ENCODE assay signal across 8 cellular contexts in the genomic region with DNA sequence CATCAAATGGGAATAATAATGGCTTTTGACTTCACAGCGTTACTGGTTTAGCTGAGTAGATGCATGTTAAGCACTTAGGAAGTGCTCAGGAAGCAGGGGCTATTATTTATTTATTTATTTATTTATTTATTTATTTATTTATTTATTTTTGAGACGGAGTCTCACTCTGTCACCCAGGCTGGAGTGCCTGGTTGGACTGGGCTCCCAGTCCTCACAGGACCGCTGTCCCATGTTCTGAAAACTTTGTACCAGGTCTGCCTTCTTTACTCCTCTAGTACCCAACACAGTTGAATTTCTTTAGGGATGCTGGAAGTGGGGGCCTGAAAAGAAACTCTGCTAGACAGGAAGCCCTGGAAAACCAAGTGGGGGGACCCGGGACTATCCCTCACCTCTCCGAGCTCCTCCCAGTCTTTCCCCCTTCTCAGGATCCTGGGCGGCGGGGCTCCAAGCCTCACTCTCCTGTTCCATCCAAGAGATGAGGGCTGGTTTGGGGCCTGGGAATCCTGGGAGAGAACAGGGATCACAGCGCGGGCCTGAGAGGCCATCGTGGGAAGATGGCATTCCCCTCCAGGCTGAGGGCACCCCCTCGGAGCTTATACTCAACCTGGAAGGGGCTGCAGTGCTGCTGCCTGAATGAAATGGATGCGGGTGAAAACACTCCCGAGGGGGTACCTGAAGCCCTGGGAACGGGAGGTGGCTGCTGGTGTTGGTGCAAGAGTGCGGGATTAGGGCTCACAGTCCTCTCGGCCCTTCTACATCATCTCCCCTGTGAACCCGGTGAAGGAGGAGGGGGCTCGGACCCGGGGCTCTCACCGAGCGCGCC. TPM values are rescaled to one million over a fixed set of nuclear protein-coding genes. Genes with fewer than 3 reads are reported as not detected.
DNase-seq lines count a peak whose midpoint lies in the region; ATAC-seq, FAIRE-seq and TF ChIP-seq lines count a peak whose summit lies in the region.

No MANE protein-coding gene starts in this region.

- peaks cover 40% of the 10 kb centered on the region for H3K4me1 ChIP-seq in PC-9 (replicated peaks; ENCODE audit: insufficient read depth)
- peaks cover 0 to 9% (median 2%) of the 10 kb centered on the region in 4 experiments; a peak in 5 of 7 replicates for H3K4me1 ChIP-seq in H1 (replicated peaks in 1 of 4; ENCODE audit: control insufficient read depth in 3 of 4, insufficient read depth in 4 of 4, low read length in 3 of 4)

- H3K79me2 ChIP-seq in PC-9 (ENCODE audit: low read depth) (0 out of 2 replicates have a peak, but pooled peaks cover 4% of the 10 kb centered on the region), H1 (ENCODE audit: control insufficient read depth in 1 of 2, insufficient read depth in 2 of 2, low read length in 2 of 2) (no peaks in the 10 kb centered on the region)

- peak overlapping the region; percentile 89 for H3K4me3 Mint-ChIP-seq in mesothelial cell of epicardium

- no peaks in the 10 kb centered on the region for H3K9me3 Mint-ChIP-seq in mesothelial cell of epicardium

- H3K14ac ChIP-seq in H1 (ENCODE audit: insufficient read length), result no peak overlapping the region

- TF ChIP-seq POLR2A in H1 (IDR thresholded peaks at IDR 0.05; ENCODE audit: control extremely low read depth in 1 of 2, low read depth in 2 of 2, low read length in 2 of 2) (no peak), GM12892 (IDR thresholded peaks at IDR 0.05; ENCODE audit: low read depth, low read length) (no peak; the same call in 1 of the 2 replicates)

- H2AFZ ChIP-seq in PC-9, result peak overlapping the region; percentile 81
- H2AFZ ChIP-seq in H1 (ENCODE audit: low read length), result peak overlapping the region; percentile 43; the same call in 1 of the 2 replicates

- H3K27ac Mint-ChIP-seq in mesothelial cell of epicardium, result peak overlapping the region; percentile 95

- H3K27me3 Mint-ChIP-seq in mesothelial cell of epicardium (ENCODE audit: low read depth), result no peaks in the 10 kb centered on the region

- H3K27me3 ChIP-seq in PC-9 (ENCODE audit: insufficient read depth, low read depth), result no peaks in the 10 kb centered on the region
- H3K27me3 ChIP-seq in H1 (replicated peaks in 1 of 4; ENCODE audit: control insufficient read depth in 3 of 4, extremely low read depth in 1 of 4, insufficient read depth in 3 of 4, low read length in 3 of 4), result no peaks in the 10 kb centered on the region; a peak in 1 of 7 replicates

- peaks cover 26% of the 10 kb centered on the region for H3K4me1 Mint-ChIP-seq in mesothelial cell of epicardium

- no peaks in the 10 kb centered on the region for H3K9me2 ChIP-seq in PC-9 (ENCODE audit: insufficient read depth)

- H2AK5ac ChIP-seq in H1 (ENCODE audit: low read depth, low read length), result no peak overlapping the region

- POLR2A ChIA-PET in PC-9 (lab: Charles Lee; ENCODE audit: unreplicated experiment) (interaction anchor here (0.6 to 1.3 kb wide), 2 partner anchors 11 to 13 kb away, joined by 3 to 4 read pairs; a partner anchor contains a TSS), H1 (lab: Charles Lee; ENCODE audit: partially characterized antibody) (interaction anchor here (0.5 to 3.4 kb wide), 25 partner anchors 9 to 224 kb away, joined by 3 to 45 read pairs (median 6); a partner anchor contains a TSS)

- TF ChIP-seq CTCF in PC-9 (conservative IDR thresholded peaks at IDR 0.05) (no peak), H1 (IDR thresholded peaks at IDR 0.05; ENCODE audit: control extremely low read depth in 1 of 3, insufficient read depth in 1 of 3, low read depth in 1 of 3, low read length in 3 of 3) (no peak), mesothelial cell of epicardium (IDR thresholded peaks at IDR 0.05; ENCODE audit: unreplicated experiment) (no peak)

- peak overlapping the region; percentile 61 for H3K27ac ChIP-seq in PC-9
- peak overlapping the region; percentile 64; the same call in 1 of the 2 replicates for H3K27ac ChIP-seq in H1 (ENCODE audit: low read depth, low read length)

- H3K56ac ChIP-seq in H1 (replicated peaks; ENCODE audit: insufficient read length, low read depth, low read length), result peak overlapping the region; percentile 77

- ATAC-seq in GM18909 (IDR thresholded peaks at IDR 0.05; ENCODE audit: poor library complexity, unreplicated experiment), result no peak

- intact Hi-C loops in PC-9 (cut with micrococcal nuclease; ENCODE audit: unreplicated experiment), result loop anchor here (1.0 kb wide), 1 partner anchor 14 kb away; a partner anchor contains a TSS

- 18% methylated on average over 19 of the region's 22 CpGs; no CpG with 5 or more reads in 1 of the 2 experiments for WGBS in H1 (ENCODE audit: extremely low coverage in 1 of 2, insufficient coverage in 1 of 2, insufficient read length in 1 of 2, insufficient replicate concordance in 2 of 2, low coverage in 1 of 2, low lambda C conversion rate in 2 of 2, missing lambda C conversion rate in 1 of 2), 2 experiments

- H2BK120ac ChIP-seq in H1 (replicated peaks; ENCODE audit: low read depth, low read length), result no peak overlapping the region

- no peaks in the 10 kb centered on the region for H3K79me1 ChIP-seq in H1 (ENCODE audit: low read depth, low read length)

- H2BK15ac ChIP-seq in H1 (ENCODE audit: low read length), result peak overlapping the region; percentile 46; the same call in 1 of the 2 replicates

- peak overlapping the region; percentile 52 to 70 (median 64); a peak in 5 of 7 replicates for H3K9ac ChIP-seq in H1 (replicated peaks in 1 of 4; ENCODE audit: extremely low read depth in 1 of 4, low read depth in 3 of 4, low read length in 3 of 4)

- peak overlapping the region; percentile 60 for H4K5ac ChIP-seq in H1 (ENCODE audit: insufficient read length, low read depth, low read length)

- TF ChIP-seq RAD21 in H1 (IDR thresholded peaks at IDR 0.05 in 1 of 2, conservative IDR thresholded peaks at IDR 0.05 in 1 of 2; ENCODE audit: low read depth in 2 of 2, low read length in 2 of 2), result no peak

- DNase-seq in NCI-H345 (lab: John Stamatoyannopoulos, UW), result peak; percentile 46
- no peak for DNase-seq in NCI-H345 treated with DMSO at 0.1 percent for 48 hours (lab: John Stamatoyannopoulos, UW; ENCODE audit: unreplicated experiment)
- no peak for DNase-seq in PC-9
- DNase-seq in H1 (ENCODE audit: low read depth in 1 of 2, low spot score in 2 of 2), result peak in 1 of 2 experiments; percentile 69
- DNase-seq in mesothelial cell of epicardium (ENCODE audit: low spot score in 2 of 2, unreplicated experiment in 2 of 2), result peak in 1 of 2 experiments; percentile 55
- DNase-seq in GM12892 (ENCODE audit: insufficient read length), result no peak
- no peak for DNase-seq in activated effector memory CD4-positive, alpha-beta T cell treated with Interleukin-2 at 50 U/mL for 16 hours

- no peak for TF ChIP-seq EP300 in H1 (IDR thresholded peaks at IDR 0.05; ENCODE audit: borderline replicate concordance in 1 of 2, low read depth in 2 of 2, low read length in 2 of 2)

- peaks cover 14% of the 10 kb centered on the region; the same call in 1 of the 2 replicates for H3K23me2 ChIP-seq in H1 (ENCODE audit: low read depth, low read length)

- TSS peak; percentile 23 for BruUV-seq in PC-9 (replicated peaks; lab: Mats Ljungman, UMichigan)

- peak overlapping the region; percentile 98 for H3K4me2 ChIP-seq in PC-9
- H3K4me2 ChIP-seq in H1 (ENCODE audit: insufficient read depth in 1 of 2, low read depth in 2 of 2, low read length in 2 of 2), result peak overlapping the region; percentile 74 to 99

- no peaks in the 10 kb centered on the region for H3K36me3 Mint-ChIP-seq in mesothelial cell of epicardium

- H3F3A ChIP-seq in PC-9 (ENCODE audit: insufficient read depth, low read depth), result peaks cover 49% of the 10 kb centered on the region

- peak overlapping the region; percentile 89 for H3K4me3 ChIP-seq in PC-9
- peak overlapping the region; percentile 78 to 89 (median 82) for H3K4me3 ChIP-seq in H1 (ENCODE audit: extremely low read depth in 1 of 4, insufficient read depth in 2 of 4, low read depth in 3 of 4, low read length in 4 of 4)

- H3K9me3 ChIP-seq in PC-9 (ENCODE audit: insufficient read depth, low read depth) (no peaks in the 10 kb centered on the region), H1 (ENCODE audit: insufficient read depth in 2 of 2, low read depth in 1 of 2, low read length in 1 of 2) (no peaks in the 10 kb centered on the region)

- CTCF ChIA-PET in PC-9 (lab: Charles Lee), result no interaction called here
- CTCF ChIA-PET in H1 (lab: Charles Lee; ENCODE audit: partially characterized antibody), result interaction anchor here (1.0 to 1.6 kb wide), 3 partner anchors 42 to 44 kb away, joined by 3 to 4 read pairs (median 4); no protein-coding TSS in a partner anchor

- no peak overlapping the region for H2BK12ac ChIP-seq in H1 (ENCODE audit: low read depth, low read length)

- H3K18ac ChIP-seq in H1 (ENCODE audit: extremely low read depth, low read length), result peak overlapping the region; percentile 25; the same call in 1 of the 2 replicates

- H3K4ac ChIP-seq in H1 (replicated peaks; ENCODE audit: insufficient read length, low read depth, low read length), result peak overlapping the region; percentile 96

- peak overlapping the region; percentile 90 for H4K8ac ChIP-seq in H1 (ENCODE audit: extremely low read depth, insufficient read depth, low read length)

- no peak overlapping the region for H2BK20ac ChIP-seq in H1 (ENCODE audit: low read length)

- no peak overlapping the region for H3K23ac ChIP-seq in H1 (ENCODE audit: insufficient read length)

- peak overlapping the region; percentile 65 for H4K91ac ChIP-seq in H1 (replicated peaks; ENCODE audit: insufficient read length, low read length)

- peak overlapping the region; percentile 83; the same call in 1 of the 2 replicates for H2BK5ac ChIP-seq in H1 (ENCODE audit: low read depth, low read length)

- FAIRE-seq in H1 (lab: Jason Lieb, UNC) (no peak), GM12892 (lab: Jason Lieb, UNC) (no peak)

- no peaks in the 10 kb centered on the region for H4K20me1 ChIP-seq in PC-9 (ENCODE audit: insufficient read depth)
- H4K20me1 ChIP-seq in H1 (replicated peaks in 1 of 2; ENCODE audit: control insufficient read depth in 1 of 2, insufficient read depth in 2 of 2, low read length in 2 of 2), result peaks cover 0 to 2% of the 10 kb centered on the region in 2 experiments

- H3K36me3 ChIP-seq in PC-9 (ENCODE audit: low read depth), result no peaks in the 10 kb centered on the region
- H3K36me3 ChIP-seq in H1 (ENCODE audit: control insufficient read depth in 2 of 4, insufficient read depth in 4 of 4, low read length in 3 of 4), result no peaks in the 10 kb centered on the region

RNA-seq across cellular contexts. Expression of a gene that starts 0.7 kb away (rescaled TPM):
- total RNA-seq in PC-9 (2021) (13.1 and 25.7 TPM in 2 replicates), mesothelial cell of epicardium (10.1 to 12.0 TPM (median 11.3 TPM) in 3 replicates)
- total RNA-seq in H1 (2021; fragmentation: NEBNext Ultra II Directional; extraction: Animal tissue kit (Norgen Biotek cat#: 25700)), result 3.5 and 3.7 TPM in 2 replicates
- polyA plus RNA-seq in H1 (2011; rRNA removed), result 2.7 and 6.3 TPM in 2 replicates
- polyA plus RNA-seq in H1 (2011; cell fraction: cytosol; rRNA removed), result 3.3 TPM
- polyA plus RNA-seq in H1 (2011; cell fraction: nucleus; rRNA removed), result 5.4 TPM
- polyA plus RNA-seq in H1 (2012, experiment 1 of 2), result 3.0 to 4.6 TPM (median 3.6 TPM) in 4 replicates
- 1.7 TPM for polyA plus RNA-seq in H1 (2012, experiment 2 of 2)
- 3.8 TPM for polyA plus RNA-seq in H1 (2013, experiment 1 of 2)
- 2.6 TPM for polyA plus RNA-seq in H1 (2013, experiment 2 of 2)
- 0.63 TPM in 2 replicates for polyA minus RNA-seq in H1 (2011; rRNA and poly(A)+ RNA removed)
- 3.4 TPM for polyA minus RNA-seq in H1 (2011; cell fraction: cytosol; rRNA and poly(A)+ RNA removed)
- polyA minus RNA-seq in H1 (2011; cell fraction: nucleus; rRNA and poly(A)+ RNA removed), result 3.1 TPM
- 4.9 TPM for polyA plus RNA-seq in GM12892 (2012; ENCODE audit: missing spikeins)

RNA-seq across cellular contexts. Expression of a gene that starts 12.7 kb away (rescaled TPM):
- 12.3 and 12.4 TPM in 2 replicates for total RNA-seq in PC-9 (2021)
- total RNA-seq in H1 (2021; fragmentation: NEBNext Ultra II Directional; extraction: Animal tissue kit (Norgen Biotek cat#: 25700)), result 7.7 and 8.4 TPM in 2 replicates
- polyA plus RNA-seq in H1 (2011; rRNA removed), result 5.7 and 8.3 TPM in 2 replicates
- 5.5 TPM for polyA plus RNA-seq in H1 (2011; cell fraction: cytosol; rRNA removed)
- polyA plus RNA-seq in H1 (2011; cell fraction: nucleus; rRNA removed), result 8.2 TPM
- 4.7 to 5.7 TPM (median 5.0 TPM) in 4 replicates for polyA plus RNA-seq in H1 (2012, experiment 1 of 2)
- 5.7 TPM for polyA plus RNA-seq in H1 (2012, experiment 2 of 2)
- polyA plus RNA-seq in H1 (2013, experiment 1 of 2), result 4.9 TPM
- polyA plus RNA-seq in H1 (2013, experiment 2 of 2), result 4.6 TPM
- polyA minus RNA-seq in H1 (2011; rRNA and poly(A)+ RNA removed), result 2.0 and 2.3 TPM in 2 replicates
- 7.2 TPM for polyA minus RNA-seq in H1 (2011; cell fraction: cytosol; rRNA and poly(A)+ RNA removed)
- polyA minus RNA-seq in H1 (2011; cell fraction: nucleus; rRNA and poly(A)+ RNA removed), result 4.4 TPM
- 16.5 to 18.2 TPM (median 17.0 TPM) in 3 replicates for total RNA-seq in mesothelial cell of epicardium
- 3.1 TPM for polyA plus RNA-seq in GM12892 (2012; ENCODE audit: missing spikeins)

RNA-seq across cellular contexts. Expression of a gene that starts 14.7 kb away (rescaled TPM):
- total RNA-seq in PC-9 (2021) (30.9 and 39.8 TPM in 2 replicates), mesothelial cell of epicardium (28.0 to 31.9 TPM (median 29.0 TPM) in 3 replicates)
- total RNA-seq in H1 (2021; fragmentation: NEBNext Ultra II Directional; extraction: Animal tissue kit (Norgen Biotek cat#: 25700)), result 12.9 and 14.8 TPM in 2 replicates
- 8.6 and 11.7 TPM in 2 replicates for polyA plus RNA-seq in H1 (2011; rRNA removed)
- 13.3 TPM for polyA plus RNA-seq in H1 (2011; cell fraction: cytosol; rRNA removed)
- polyA plus RNA-seq in H1 (2011; cell fraction: nucleus; rRNA removed), result 14.2 TPM
- polyA plus RNA-seq in H1 (2012, experiment 1 of 2), result 7.3 to 12.2 TPM (median 10.2 TPM) in 4 replicates
- 5.7 TPM for polyA plus RNA-seq in H1 (2012, experiment 2 of 2)
- polyA plus RNA-seq in H1 (2013, experiment 1 of 2), result 8.0 TPM
- 7.3 TPM for polyA plus RNA-seq in H1 (2013, experiment 2 of 2)
- polyA minus RNA-seq in H1 (2011; rRNA and poly(A)+ RNA removed), result 6.1 and 6.8 TPM in 2 replicates
- polyA minus RNA-seq in H1 (2011; cell fraction: cytosol; rRNA and poly(A)+ RNA removed), result 6.2 TPM
- 14.3 TPM for polyA minus RNA-seq in H1 (2011; cell fraction: nucleus; rRNA and poly(A)+ RNA removed)
- polyA plus RNA-seq in GM12892 (2012; ENCODE audit: missing spikeins), result 5.9 TPM

RNA-seq across cellular contexts. Expression of a gene that starts 36.2 kb away (rescaled TPM):
- total RNA-seq in PC-9 (2021), result 14.5 and 17.9 TPM in 2 replicates
- total RNA-seq in H1 (2021; fragmentation: NEBNext Ultra II Directional; extraction: Animal tissue kit (Norgen Biotek cat#: 25700)), result 10.3 and 12.0 TPM in 2 replicates
- polyA plus RNA-seq in H1 (2011; rRNA removed), result 9.9 and 10.7 TPM in 2 replicates
- 8.8 TPM for polyA plus RNA-seq in H1 (2011; cell fraction: cytosol; rRNA removed)
- 7.6 TPM for polyA plus RNA-seq in H1 (2011; cell fraction: nucleus; rRNA removed)
- 5.0 to 6.3 TPM (median 5.5 TPM) in 4 replicates for polyA plus RNA-seq in H1 (2012, experiment 1 of 2)
- polyA plus RNA-seq in H1 (2012, experiment 2 of 2), result 7.7 TPM
- 5.0 TPM for polyA plus RNA-seq in H1 (2013, experiment 1 of 2)
- polyA plus RNA-seq in H1 (2013, experiment 2 of 2), result 5.1 TPM
- polyA minus RNA-seq in H1 (2011; rRNA and poly(A)+ RNA removed), result 6.0 and 6.5 TPM in 2 replicates
- 6.8 TPM for polyA minus RNA-seq in H1 (2011; cell fraction: cytosol; rRNA and poly(A)+ RNA removed)
- 11.6 TPM for polyA minus RNA-seq in H1 (2011; cell fraction: nucleus; rRNA and poly(A)+ RNA removed)
- 12.4 to 16.4 TPM (median 15.2 TPM) in 3 replicates for total RNA-seq in mesothelial cell of epicardium
- polyA plus RNA-seq in GM12892 (2012; ENCODE audit: missing spikeins), result 4.3 TPM

RNA-seq across cellular contexts. Expression of a gene that starts 39.4 kb away (rescaled TPM):
- total RNA-seq in PC-9 (2021), result 9.1 and 10.1 TPM in 2 replicates
- total RNA-seq in H1 (2021; fragmentation: NEBNext Ultra II Directional; extraction: Animal tissue kit (Norgen Biotek cat#: 25700)), result 14.2 and 14.3 TPM in 2 replicates
- polyA plus RNA-seq in H1 (2011; rRNA removed), result 15.3 and 19.0 TPM in 2 replicates
- 12.5 TPM for polyA plus RNA-seq in H1 (2011; cell fraction: cytosol; rRNA removed)
- 10.7 TPM for polyA plus RNA-seq in H1 (2011; cell fraction: nucleus; rRNA removed)
- polyA plus RNA-seq in H1 (2012, experiment 1 of 2), result 9.2 to 11.6 TPM (median 11.0 TPM) in 4 replicates
- polyA plus RNA-seq in H1 (2012, experiment 2 of 2), result 15.1 TPM
- 9.9 TPM for polyA plus RNA-seq in H1 (2013, experiment 1 of 2)
- 9.7 TPM for polyA plus RNA-seq in H1 (2013, experiment 2 of 2)
- polyA minus RNA-seq in H1 (2011; rRNA and poly(A)+ RNA removed), result 14.8 and 15.0 TPM in 2 replicates
- polyA minus RNA-seq in H1 (2011; cell fraction: cytosol; rRNA and poly(A)+ RNA removed), result 24.1 TPM
- 9.4 TPM for polyA minus RNA-seq in H1 (2011; cell fraction: nucleus; rRNA and poly(A)+ RNA removed)
- 12.1 to 13.7 TPM (median 12.4 TPM) in 3 replicates for total RNA-seq in mesothelial cell of epicardium
- polyA plus RNA-seq in GM12892 (2012; ENCODE audit: missing spikeins), result 3.7 TPM
